In the genomic region with DNA sequence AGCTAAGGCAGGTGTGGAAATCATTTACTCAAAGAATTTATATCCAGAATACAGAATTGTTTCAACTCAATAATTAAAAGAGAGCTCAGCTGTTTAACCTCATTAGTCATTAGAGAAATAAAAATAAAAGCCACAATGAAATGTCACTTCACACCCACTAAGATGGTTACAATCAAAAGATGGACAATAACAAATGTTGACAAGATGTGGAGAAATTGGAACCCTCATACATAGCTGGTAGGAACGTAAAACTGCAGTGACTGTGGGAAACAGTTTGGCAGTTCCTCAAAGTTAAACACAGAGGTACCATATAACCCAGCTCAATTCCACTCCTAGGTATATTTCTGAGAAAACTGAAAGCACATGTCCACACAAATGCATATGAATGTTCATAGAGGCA, we compare ENCODE assay signal across 30 cellular contexts.
"Had no signal": no experiment of that assay in that cellular context is flagged by ENCODE, and none has a peak within 500 bp of the region (broad histone marks: within the 10 kb centered on the region; RNA-seq: fewer than 3 reads in every experiment).

No MANE protein-coding gene starts in this region.

- H3K4me3 ChIP-seq: MG63 had no signal

- H3K27me3 Mint-ChIP-seq: activated CD4-positive, alpha-beta T cell treated with anti-CD3 and anti-CD28 coated beads, Interleukin-2, amount 10 ng/mL, durations not matched to agents 24 days and 14 days; activated CD8-positive, alpha-beta T cell treated with anti-CD3 and anti-CD28 coated beads for 36 hours; activated naive CD8-positive, alpha-beta T cell treated with anti-CD3 and anti-CD28 coated beads for 36 hours; activated T-helper 17 cell treated with anti-CD3 and anti-CD28 coated beads, Interleukin-2, amount 50 U/mL, for 72 hours had no signal

- DNase-seq: activated CD4-positive, alpha-beta T cell treated with anti-CD3 and anti-CD28 coated beads, Interleukin-2, amount 10 ng/mL, durations not matched to agents 24 days and 14 days; activated CD4-positive, alpha-beta T cell treated with anti-CD3 and anti-CD28 coated beads, Interleukin-2, amount 50 U/mL, for 4 hours; activated CD8-positive, alpha-beta T cell treated with anti-CD3 and anti-CD28 coated beads for 36 hours; activated effector memory CD4-positive, alpha-beta T cell treated with anti-CD3 and anti-CD28 coated beads, Interleukin-2, amount 50 U/mL, for 16 hours; activated naive CD4-positive, alpha-beta T cell; activated naive CD4-positive, alpha-beta T cell treated with anti-CD3 and anti-CD28 coated beads, Interleukin-2, amount 50 U/mL, for 16 hours; activated naive CD8-positive, alpha-beta T cell treated with anti-CD3 and anti-CD28 coated beads for 36 hours; activated T-cell treated with anti-CD3 and anti-CD28 coated beads, Interleukin-2, amount 50 U/mL, for 1 hour; activated T-cell treated with anti-CD3 and anti-CD28 coated beads, Interleukin-2, amount 50 U/mL, for 72 hours; amniotic stem cell; aorta; Karpas-422; MG63; NCI-H1048; NCI-H1105 treated with DMSO at 0.1 percent for 48 hours; NCI-H1436; NCI-H1694; NCI-H1930; NCI-H2081 treated with DMSO at 0.1 percent for 48 hours; NCI-H226; NCI-H446 treated with DMSO at 0.1 percent for 48 hours; NCI-H524; NCI-H69; PC-3; Right ventricle myocardium superior; SW 1271; T-helper 1 cell; T-helper 2 cell; T1000 had no signal

- H3K27me3 ChIP-seq: MG63 had no signal

- H3K4me1 Mint-ChIP-seq: activated CD4-positive, alpha-beta T cell treated with anti-CD3 and anti-CD28 coated beads, Interleukin-2, amount 10 ng/mL, durations not matched to agents 24 days and 14 days; activated naive CD8-positive, alpha-beta T cell treated with anti-CD3 and anti-CD28 coated beads for 36 hours; activated T-helper 17 cell treated with anti-CD3 and anti-CD28 coated beads, Interleukin-2, amount 50 U/mL, for 72 hours had no signal

- H3K27ac Mint-ChIP-seq: activated CD4-positive, alpha-beta T cell treated with anti-CD3 and anti-CD28 coated beads, Interleukin-2, amount 10 ng/mL, durations not matched to agents 24 days and 14 days; activated CD8-positive, alpha-beta T cell treated with anti-CD3 and anti-CD28 coated beads for 36 hours; activated naive CD8-positive, alpha-beta T cell treated with anti-CD3 and anti-CD28 coated beads for 36 hours; activated T-cell treated with anti-CD3 and anti-CD28 coated beads, Interleukin-2, amount 50 U/mL, for 72 hours; activated T-helper 17 cell treated with anti-CD3 and anti-CD28 coated beads, Interleukin-2, amount 50 U/mL, for 72 hours had no signal

- H3K4me3 Mint-ChIP-seq: activated CD4-positive, alpha-beta T cell treated with anti-CD3 and anti-CD28 coated beads, Interleukin-2, amount 10 ng/mL, durations not matched to agents 24 days and 14 days; activated CD8-positive, alpha-beta T cell treated with anti-CD3 and anti-CD28 coated beads for 36 hours; activated naive CD8-positive, alpha-beta T cell treated with anti-CD3 and anti-CD28 coated beads for 36 hours; activated T-cell treated with anti-CD3 and anti-CD28 coated beads, Interleukin-2, amount 50 U/mL, for 72 hours; activated T-helper 17 cell treated with anti-CD3 and anti-CD28 coated beads, Interleukin-2, amount 50 U/mL, for 72 hours had no signal

- ATAC-seq: activated CD8-positive, alpha-beta T cell treated with anti-CD3 and anti-CD28 coated beads for 36 hours; activated T-cell treated with anti-CD3 and anti-CD28 coated beads, Interleukin-2, amount 50 U/mL, for 72 hours; activated T-helper 17 cell treated with anti-CD3 and anti-CD28 coated beads, Interleukin-2, amount 50 U/mL, for 72 hours; PC-3 had no signal
